8 cellular contexts compared by ENCODE assay signal in genomic region chr9:14616188-14616982, GRCh38.
DNase-seq lines count a peak whose midpoint lies in the region; ATAC-seq, FAIRE-seq and TF ChIP-seq lines count a peak whose summit lies in the region.

No MANE protein-coding gene starts in this region.

- POLR2A ChIA-PET in Caco-2 (lab: Charles Lee) = no interaction called here

- H3K4me1 ChIP-seq in Caco-2 (no peaks in the 10 kb centered on the region), left lung (no peaks in the 10 kb centered on the region)

- CTCF ChIA-PET in Caco-2 (lab: Charles Lee) = no interaction called here

- H3K27me3 Mint-ChIP-seq in Caco-2 (ENCODE audit: insufficient read depth, unreplicated experiment) = no peaks in the 10 kb centered on the region

- no TSS peak for BruUV-seq in Caco-2 (replicated peaks; lab: Mats Ljungman, UMichigan)

- H3K36me3 Mint-ChIP-seq in Caco-2 (ENCODE audit: insufficient read depth, unreplicated experiment) = no peaks in the 10 kb centered on the region

- DNase-seq in Caco-2 (peak in 1 of 2 experiments; percentile 16), NCI-H526 (lab: John Stamatoyannopoulos, UW) (peak; percentile 62 to 91), bronchial epithelial cell (ENCODE audit: low read depth) (peak; percentile 65), left lung (no peak)
- DNase-seq in activated naive CD4-positive, alpha-beta T cell treated with Interleukin-2 at 50 U/mL for 16 hours = no peak
- DNase-seq in stimulated activated CD4-positive, alpha-beta T cell treated with anti-CD3 and anti-CD28 coated beads, Interleukin-4, amount 100 ng/mL, for 24 hours = no peak

- no peaks in the 10 kb centered on the region for H3K9me3 Mint-ChIP-seq in Caco-2 (ENCODE audit: unreplicated experiment)

- H3K27me3 ChIP-seq in Caco-2 (replicated peaks; ENCODE audit: control insufficient read depth, insufficient read depth, low read length) (no peaks in the 10 kb centered on the region), bronchial epithelial cell (ENCODE audit: control insufficient read depth, insufficient read depth, low read length) (no peaks in the 10 kb centered on the region), left lung (no peaks in the 10 kb centered on the region)

- peak; percentile 42 to 45 for TF ChIP-seq CTCF in Caco-2 (IDR thresholded peaks at IDR 0.05; ENCODE audit: insufficient read depth in 1 of 2, low read depth in 1 of 2, low read length in 1 of 2, severe bottlenecking in 1 of 2, unreplicated experiment in 1 of 2)
- TF ChIP-seq CTCF in bronchial epithelial cell (IDR thresholded peaks at IDR 0.05; ENCODE audit: insufficient read depth, low read length, severe bottlenecking) = peak; percentile 36
- TF ChIP-seq CTCF in left lung (IDR thresholded peaks at IDR 0.05) = peak; percentile 20 to 64

- ATAC-seq in GM19025 (IDR thresholded peaks at IDR 0.05; ENCODE audit: low read depth, unreplicated experiment) = peak; percentile 70
- ATAC-seq in HG03139 (IDR thresholded peaks at IDR 0.05; ENCODE audit: unreplicated experiment) = peak; percentile 81
- peak; percentile 82 for ATAC-seq in left lung

- no peak for FAIRE-seq in bronchial epithelial cell (lab: Jason Lieb, UNC)

- H3K4me3 Mint-ChIP-seq in Caco-2 (ENCODE audit: unreplicated experiment) = no peak overlapping the region

- H3K9me3 ChIP-seq in Caco-2 (no peaks in the 10 kb centered on the region), left lung (no peaks in the 10 kb centered on the region)

- H3K36me3 ChIP-seq in Caco-2 (ENCODE audit: control insufficient read depth, insufficient read depth, low read length) = no peaks in the 10 kb centered on the region
- H3K36me3 ChIP-seq in bronchial epithelial cell (ENCODE audit: control insufficient read depth, insufficient read depth, low read length) = peaks cover 2% of the 10 kb centered on the region
- peaks cover 0 to 15% of the 10 kb centered on the region in 2 donors for H3K36me3 ChIP-seq in left lung

- no peak overlapping the region for H3K27ac Mint-ChIP-seq in Caco-2 (ENCODE audit: unreplicated experiment)

- H3K4me3 ChIP-seq in Caco-2 (ENCODE audit: low read depth, low read length) (no peak overlapping the region), bronchial epithelial cell (ENCODE audit: low read depth, low read length) (no peak overlapping the region), left lung (no peak overlapping the region)

- H3K4me1 Mint-ChIP-seq in Caco-2 (ENCODE audit: low read depth, unreplicated experiment) = no peaks in the 10 kb centered on the region

- intact Hi-C loops in Caco-2 (cut with micrococcal nuclease; ENCODE audit: unreplicated experiment) (loop anchor here (1.0 to 2.0 kb wide), 3 partner anchors 36 to 152 kb away; no protein-coding TSS in a partner anchor), left lung (cut with DNase I) (no loop called here)

- H3K27ac ChIP-seq in left lung = no peak overlapping the region

Comparison
In these comparisons a context has a peak if more than half of its experiments do, and no peak if none do; other contexts are left out.
1. DNase-seq: peak in NCI-H526 (2 of 2) and bronchial epithelial cell (single experiment); none in left lung (0 of 2), activated naive CD4-positive, alpha-beta T cell treated with Interleukin-2 at 50 U/mL for 16 hours (single experiment) and stimulated activated CD4-positive, alpha-beta T cell treated with anti-CD3 and anti-CD28 coated beads, Interleukin-4, amount 100 ng/mL, for 24 hours (single experiment).
2. Peak in every context shown above with its lines, with median percentiles within 50 percentile points of each other: CTCF ChIP-seq and ATAC-seq.